Comparison of ENCODE assay signal across 15 cellular contexts in genomic region chr7:98559958-98560357, GRCh38. TPM values are rescaled to one million over a fixed set of nuclear protein-coding genes. Genes with fewer than 3 reads are reported as not detected.
DNase-seq lines count a peak whose midpoint lies in the region; ATAC-seq, FAIRE-seq and TF ChIP-seq lines count a peak whose summit lies in the region.
"Had no signal": no experiment of that assay in that cellular context is flagged by ENCODE, and none has a peak within 500 bp of the region (broad histone marks: within the 10 kb centered on the region; RNA-seq: fewer than 3 reads in every experiment).

No MANE protein-coding gene starts in this region.

- TF ChIP-seq RAD21 in HepG2 (CRISPR knock-in tag; IDR thresholded peaks at IDR 0.05): no peak

- TF ChIP-seq CTCF in HepG2 (CRISPR knock-in tag; IDR thresholded peaks at IDR 0.05) (no peak), right lobe of liver (IDR thresholded peaks at IDR 0.05) (no peak), fibroblast of pulmonary artery (IDR thresholded peaks at IDR 0.05; ENCODE audit: low read length, missing control alignments) (no peak)

- POLR2A ChIA-PET in HepG2 (lab: Yijun Ruan, JAX): no interaction called here

- TF ChIP-seq POLR2A in HepG2 (IDR thresholded peaks at IDR 0.05; ENCODE audit: insufficient read depth in 1 of 2, low read depth in 2 of 2, low read length in 2 of 2) (no peak), right lobe of liver (IDR thresholded peaks at IDR 0.05) (no peak)

- intact Hi-C loops in HepG2 (cut with micrococcal nuclease; ENCODE audit: unreplicated experiment): no loop called here
- intact Hi-C loops in right lobe of liver (cut with DNase I): no loop called here

- FAIRE-seq in HepG2 (lab: Jason Lieb, UNC): no peak

- H3K36me3 ChIP-seq in HepG2 (replicated peaks in 1 of 2; ENCODE audit: control insufficient read depth in 1 of 2, insufficient read depth in 2 of 2, low read length in 2 of 2): no peaks in the 10 kb centered on the region
- no peaks in the 10 kb centered on the region for H3K36me3 ChIP-seq in right lobe of liver
- H3K36me3 ChIP-seq: brain microvascular endothelial cell had no signal

- BruUV-seq in HepG2 (replicated peaks; lab: Mats Ljungman, UMichigan): no TSS peak

- H3K4me1 ChIP-seq in HepG2 (ENCODE audit: insufficient read depth, low read length) (no peaks in the 10 kb centered on the region), right lobe of liver (no peaks in the 10 kb centered on the region)

- DNase-seq in HepG2 (ENCODE audit: low spot score) (no peak), right lobe of liver (no peak), NCI-H82 treated with DMSO at 0.1 percent for 48 hours (lab: John Stamatoyannopoulos, UW; ENCODE audit: unreplicated experiment) (peak; percentile 5), fibroblast of pulmonary artery (ENCODE audit: low read depth) (peak; percentile 4)
- DNase-seq in activated T-cell treated with anti-CD3 and anti-CD28 coated beads, Interleukin-2, amount 50 U/mL, for 1 hour: no peak
- DNase-seq: activated CD4-positive, alpha-beta T cell treated with anti-CD3 and anti-CD28 coated beads for 1 hour; activated CD8-positive, alpha-beta memory T cell treated with anti-CD3 and anti-CD28 coated beads, Interleukin-2, amount 50 U/mL, for 48 hours; activated naive CD4-positive, alpha-beta T cell treated with anti-CD3 and anti-CD28 coated beads for 36 hours; RPMI8226; stimulated activated naive CD8-positive, alpha-beta T cell treated with anti-CD3 and anti-CD28 coated beads, Interleukin-15, Interleukin-2, amounts not matched to agents 100 U/mL and 50 U/mL, for 24 hours had no signal

- H3K9me3 ChIP-seq in HepG2 (ENCODE audit: low read length): no peaks in the 10 kb centered on the region
- no peaks in the 10 kb centered on the region for H3K9me3 ChIP-seq in right lobe of liver

- no peak overlapping the region for H2AFZ ChIP-seq in HepG2 (ENCODE audit: low read length)

- H3K27me3 ChIP-seq in HepG2 (ENCODE audit: control insufficient read depth in 1 of 2, insufficient read depth in 2 of 2, low read length in 2 of 2): peaks cover 0 to 1% of the 10 kb centered on the region in 2 experiments; a peak in 1 of 5 replicates
- H3K27me3 ChIP-seq in right lobe of liver: no peaks in the 10 kb centered on the region
- H3K27me3 ChIP-seq: brain microvascular endothelial cell had no signal

- in situ Hi-C loops in HepG2 (cut with HindIII; ENCODE audit: extremely low pct_ligation_motif_present, low pct_unique_long_range_greater_than_20kb): no loop called here

- CTCF ChIA-PET in HepG2 (lab: Yijun Ruan, JAX; ENCODE audit: low intra/inter-chr PET ratio, low total read pairs): interaction anchor here (0.6 kb wide), 1 partner anchor 10 kb away, joined by 3 read pairs; no protein-coding TSS in a partner anchor

- no peaks in the 10 kb centered on the region for H3K79me2 ChIP-seq in HepG2 (ENCODE audit: insufficient read depth, low read length)

- H3K4me3 ChIP-seq in HepG2 (replicated peaks in 1 of 3; ENCODE audit: insufficient read depth in 1 of 3, low read depth in 2 of 3, low read length in 3 of 3) (no peak overlapping the region), right lobe of liver (no peak overlapping the region), fibroblast of pulmonary artery (replicated peaks; ENCODE audit: low read depth, low read length) (no peak overlapping the region)

- WGBS in HepG2 (ENCODE audit: low lambda C conversion rate): 14% methylated on average over 2 of the region's 3 CpGs
- WGBS in right lobe of liver (ENCODE audit: insufficient coverage, low coverage, low lambda C conversion rate, missing lambda C conversion rate): 17% methylated on average over 3 of the region's 3 CpGs

- no peaks in the 10 kb centered on the region for H4K20me1 ChIP-seq in HepG2 (ENCODE audit: insufficient read depth, low read length)

- no peak overlapping the region for H3K9ac ChIP-seq in HepG2 (ENCODE audit: insufficient read depth, low read depth, low read length)

- ATAC-seq in HepG2: no peak
- ATAC-seq in right lobe of liver: no peak
- no peak for ATAC-seq in HG02610 (IDR thresholded peaks at IDR 0.05; ENCODE audit: unreplicated experiment)
- no peak for ATAC-seq in HG03439 (IDR thresholded peaks at IDR 0.05; ENCODE audit: unreplicated experiment)
- ATAC-seq in GM21390 (IDR thresholded peaks at IDR 0.05; ENCODE audit: unreplicated experiment): no peak
- ATAC-seq: stimulated activated naive CD8-positive, alpha-beta T cell treated with anti-CD3 and anti-CD28 coated beads, Interleukin-15, Interleukin-2, amounts not matched to agents 100 U/mL and 50 U/mL, for 24 hours had no signal

- TF ChIP-seq EP300 in HepG2 (IDR thresholded peaks at IDR 0.05; ENCODE audit: low read depth in 2 of 2, low read length in 2 of 2) (no peak), HepG2 (CRISPR knock-in tag; IDR thresholded peaks at IDR 0.05; ENCODE audit: borderline replicate concordance) (no peak)

- H3K27ac ChIP-seq in HepG2 (ENCODE audit: extremely low read length, insufficient read depth, low read length) (no peak overlapping the region), right lobe of liver (no peak overlapping the region)
- H3K27ac ChIP-seq: brain microvascular endothelial cell had no signal

- H3K4me2 ChIP-seq in HepG2 (ENCODE audit: low read depth, low read length): no peak overlapping the region

TF ChIP-seq in HepG2, 621 proteins besides CTCF, POLR2A, EP300 and RAD21:
- no peak for TF ChIP-seq ZNF253 (CRISPR knock-in tag; IDR thresholded peaks at IDR 0.05; ENCODE audit: borderline replicate concordance)
- peak; percentile 64 for TF ChIP-seq NFYC (CRISPR knock-in tag; IDR thresholded peaks at IDR 0.05)
- no peak for TF ChIP-seq KDM6A (CRISPR knock-in tag; IDR thresholded peaks at IDR 0.05; ENCODE audit: low read depth)
- TF ChIP-seq ZNF362 (CRISPR knock-in tag; IDR thresholded peaks at IDR 0.05; ENCODE audit: borderline replicate concordance): no peak
- TF ChIP-seq CCAR2 (optimal IDR thresholded peaks at IDR 0.05; ENCODE audit: low read depth, low read length): no peak
- TF ChIP-seq NFYB (CRISPR knock-in tag; IDR thresholded peaks at IDR 0.05): peak; percentile 64

RNA-seq across cellular contexts. Expression of gene NPTX2, which starts 57.1 kb away (rescaled TPM):
- not detected in 2 replicates for total RNA-seq in HepG2 (2016; rRNA removed; fragmentation: Illumina TruSeq; extraction: Trizol)
- total RNA-seq in HepG2 (2016; cell fraction: cytosol; rRNA removed; fragmentation: Illumina TruSeq; extraction: Trizol; ENCODE audit: low read depth): not detected in 2 replicates
- total RNA-seq in HepG2 (2016; cell fraction: insoluble cytoplasmic fraction; rRNA removed; fragmentation: Illumina TruSeq; extraction: Trizol): not detected in 2 replicates
- not detected in 2 replicates for total RNA-seq in HepG2 (2016; cell fraction: membrane; rRNA removed; fragmentation: Illumina TruSeq; extraction: Trizol)
- total RNA-seq in HepG2 (2016; cell fraction: nucleus; rRNA removed; fragmentation: Illumina TruSeq; extraction: Trizol): not detected in 2 replicates
- polyA plus RNA-seq in HepG2 (2011; rRNA removed): not detected in 2 replicates
- polyA plus RNA-seq in HepG2 (2011; cell fraction: cytosol; rRNA removed): not detected in 2 replicates
- not detected in 2 replicates for polyA plus RNA-seq in HepG2 (2011; cell fraction: nucleus; rRNA removed)
- polyA plus RNA-seq in HepG2 (2012): not detected in 2 replicates
- polyA plus RNA-seq in HepG2 (2016; cell fraction: cytosol; fragmentation: Illumina TruSeq; extraction: Trizol; ENCODE audit: low read depth): not detected in 2 replicates
- polyA plus RNA-seq in HepG2 (2016; cell fraction: insoluble cytoplasmic fraction; fragmentation: Illumina TruSeq; extraction: Trizol; ENCODE audit: low read depth): not detected in 2 replicates
- polyA plus RNA-seq in HepG2 (2016; cell fraction: membrane; fragmentation: Illumina TruSeq; extraction: Trizol; ENCODE audit: low read depth): not detected in 2 replicates
- polyA plus RNA-seq in HepG2 (2016; cell fraction: nucleus; fragmentation: Illumina TruSeq; extraction: Trizol; ENCODE audit: insufficient read depth, low read depth): not detected in 2 replicates
- not detected in 2 replicates for polyA minus RNA-seq in HepG2 (2011; rRNA and poly(A)+ RNA removed; ENCODE audit: low replicate concordance)
- polyA minus RNA-seq in HepG2 (2011; cell fraction: cytosol; rRNA and poly(A)+ RNA removed): not detected in 2 replicates
- not detected in 2 replicates for polyA minus RNA-seq in HepG2 (2011; cell fraction: nucleus; rRNA and poly(A)+ RNA removed)
- 1 to 10 TPM in 3 of 6 experiments, under 1 TPM in 3; 0.23 to 3.7 (median 0.73) TPM for total RNA-seq in right lobe of liver
- total RNA-seq: activated naive CD4-positive, alpha-beta T cell treated with anti-CD3 and anti-CD28 coated beads for 36 hours; MCF 10A had no signal

Comparison
In these comparisons a context has a peak if more than half of its experiments do, and no peak if none do; other contexts are left out.
1. DNase-seq: peak in NCI-H82 treated with DMSO at 0.1 percent for 48 hours (single experiment) and fibroblast of pulmonary artery (single experiment); none in HepG2 (single experiment), right lobe of liver (0 of 3) and activated T-cell treated with anti-CD3 and anti-CD28 coated beads, Interleukin-2, amount 50 U/mL, for 1 hour (single experiment).